23 cellular contexts compared by ENCODE assay signal in genomic region chr5:91186101-91186500, GRCh38.
"Had no signal": no experiment of that assay in that cellular context is flagged by ENCODE, and none has a peak within 500 bp of the region (broad histone marks: within the 10 kb centered on the region; RNA-seq: fewer than 3 reads in every experiment).

No MANE protein-coding gene starts in this region.

- DNase-seq: colonic mucosa; cortex of kidney; dermis blood vessel endothelial cell; dorsolateral prefrontal cortex; effector CD4-positive, alpha-beta T cell; effector CD8-positive, alpha-beta T cell; effector memory CD4-positive, alpha-beta T cell; effector memory CD8-positive, alpha-beta T cell; endodermal cell; esophagus squamous epithelium; foreskin fibroblast; foreskin keratinocyte; foreskin melanocyte; gastrocnemius medialis; glutamatergic neuron; head of caudate nucleus; heart left ventricle; heart right ventricle had no signal

- H3K9me3 ChIP-seq: colonic mucosa, esophagus muscularis mucosa, esophagus squamous epithelium, gastrocnemius medialis, gastroesophageal sphincter, heart left ventricle, heart right ventricle had no signal

- H3K27ac Mint-ChIP-seq: effector memory CD8-positive, alpha-beta T cell; endodermal cell had no signal

- H3K36me3 ChIP-seq: colonic mucosa, esophagus muscularis mucosa, esophagus squamous epithelium, gastrocnemius medialis, gastroesophageal sphincter, heart left ventricle, heart right ventricle had no signal

- ATAC-seq: effector memory CD8-positive, alpha-beta T cell; esophagus mucosa; gastrocnemius medialis; gastroesophageal sphincter; heart left ventricle; heart right ventricle had no signal

- H3K27ac ChIP-seq: colonic mucosa, coronary artery, dorsolateral prefrontal cortex, epithelial cell of prostate, esophagus muscularis mucosa, esophagus squamous epithelium, foreskin keratinocyte, gastrocnemius medialis, gastroesophageal sphincter, heart left ventricle, heart right ventricle had no signal

- H3K4me3 Mint-ChIP-seq: effector memory CD8-positive, alpha-beta T cell; endodermal cell had no signal

- H3K4me1 ChIP-seq: colonic mucosa, foreskin keratinocyte had no signal

- H3K27me3 ChIP-seq: colonic mucosa, esophagus muscularis mucosa, esophagus squamous epithelium, foreskin keratinocyte, gastrocnemius medialis, gastroesophageal sphincter, heart left ventricle, heart right ventricle had no signal

- H3K9me3 Mint-ChIP-seq: effector memory CD8-positive, alpha-beta T cell; endodermal cell had no signal

- H3K4me3 ChIP-seq: colonic mucosa, coronary artery, dorsolateral prefrontal cortex, esophagus muscularis mucosa, esophagus squamous epithelium, gastrocnemius medialis, gastroesophageal sphincter, heart left ventricle, heart right ventricle had no signal
